Comparison of ENCODE assay signal across 20 cellular contexts in genomic region chr20:22577515-22578220, GRCh38. TPM values are rescaled to one million over a fixed set of nuclear protein-coding genes. Genes with fewer than 3 reads are reported as not detected.
DNase-seq lines count a peak whose midpoint lies in the region; ATAC-seq and TF ChIP-seq lines count a peak whose summit lies in the region.
"Had no signal": no experiment of that assay in that cellular context is flagged by ENCODE, and none has a peak within 500 bp of the region (broad histone marks: within the 10 kb centered on the region; RNA-seq: fewer than 3 reads in every experiment).

No MANE protein-coding gene starts in this region.

- no peak overlapping the region for H4K91ac ChIP-seq in H9 (ENCODE audit: insufficient read length, low read depth, low read length)

- intact Hi-C loops in left cardiac atrium (cut with DNase I) = no loop called here

- peaks cover 0 to 3% (median 3%) of the 10 kb centered on the region in 3 experiments; a peak in 3 of 7 replicates for H3K36me3 Mint-ChIP-seq in H9 (ENCODE audit: insufficient read depth in 1 of 3, low read depth in 3 of 3)

- no peak overlapping the region for H3K27ac ChIP-seq in H9 (ENCODE audit: insufficient read length, low read depth, low read length)
- H3K27ac ChIP-seq: dorsolateral prefrontal cortex, right atrium auricular region had no signal

- peak overlapping the region; percentile 4 for H3K4me2 ChIP-seq in H9 (ENCODE audit: insufficient read depth, insufficient read length, low read length)

- H3K4me1 ChIP-seq in H9 (ENCODE audit: insufficient read depth, low read length) (no peaks in the 10 kb centered on the region; the same call in 1 of the 2 replicates), endocrine pancreas (ENCODE audit: control insufficient read depth, insufficient read depth, low read length) (peaks cover 16% of the 10 kb centered on the region)

- no peak overlapping the region for H3K4ac ChIP-seq in H9 (ENCODE audit: low read depth, low read length)

- peaks cover 95% of the 10 kb centered on the region for H3K27me3 ChIP-seq in H9 (ENCODE audit: insufficient read depth, low read length)
- H3K27me3 ChIP-seq in endocrine pancreas (ENCODE audit: control insufficient read depth, insufficient read depth, low read length) = no peaks in the 10 kb centered on the region

- H3K18ac ChIP-seq in H9 (ENCODE audit: insufficient read length, low read depth, low read length) = no peak overlapping the region

- peak overlapping the region in 1 of 2 experiments; percentile 79; a peak in 3 of 5 replicates for H3K4me3 Mint-ChIP-seq in H9

- no peak overlapping the region for H3K27ac Mint-ChIP-seq in H9

- H2BK20ac ChIP-seq in H9 (ENCODE audit: low read depth, low read length, poor library complexity, severe bottlenecking) = no peak overlapping the region

- no peaks in the 10 kb centered on the region for H3K79me1 ChIP-seq in H9 (ENCODE audit: insufficient read depth, low read depth, low read length, poor library complexity, severe bottlenecking)

- H3K23ac ChIP-seq in H9 (ENCODE audit: insufficient read length, low read depth, low read length) = no peak overlapping the region

- WGBS in H9 (ENCODE audit: extremely low coverage, insufficient read length, low lambda C conversion rate) = no CpG with 5 or more reads among the region's 44 CpGs

- H3K36me3 ChIP-seq in endocrine pancreas (ENCODE audit: control insufficient read depth, insufficient read depth, low read length) = peaks cover 4% of the 10 kb centered on the region
- H3K36me3 ChIP-seq: right atrium auricular region had no signal

- H2AK5ac ChIP-seq in H9 (ENCODE audit: insufficient read length, low read length) = no peak overlapping the region

- no peak overlapping the region for H4K5ac ChIP-seq in H9 (ENCODE audit: insufficient read length, low read depth, low read length)

- H3K56ac ChIP-seq in H9 (ENCODE audit: insufficient read length, low read depth, low read length) = no peak overlapping the region

- H3K14ac ChIP-seq in H9 (ENCODE audit: insufficient read depth, low read length) = no peak overlapping the region

- H4K20me1 ChIP-seq in H9 (ENCODE audit: control insufficient read depth, insufficient read depth, insufficient read length) = no peaks in the 10 kb centered on the region

- TF ChIP-seq CTCF in H9 (conservative IDR thresholded peaks at IDR 0.05) = no peak

- H4K8ac ChIP-seq in H9 (replicated peaks; ENCODE audit: insufficient read length, low read depth, low read length) = no peak overlapping the region

- H3K9me3 ChIP-seq in H9 (ENCODE audit: control insufficient read depth, low read depth, low read length) (no peaks in the 10 kb centered on the region), endocrine pancreas (ENCODE audit: control insufficient read depth, low read length) (no peaks in the 10 kb centered on the region)
- H3K9me3 ChIP-seq: right atrium auricular region had no signal

- peaks cover 100% of the 10 kb centered on the region for H3K27me3 Mint-ChIP-seq in H9 (ENCODE audit: low read depth)

- no peaks in the 10 kb centered on the region for H3K23me2 ChIP-seq in H9 (ENCODE audit: insufficient read length, low read depth, low read length, poor library complexity, severe bottlenecking)

- H3K4me3 ChIP-seq in endocrine pancreas (ENCODE audit: control insufficient read depth, insufficient read depth, low read length) = peak overlapping the region; percentile 78
- H3K4me3 ChIP-seq: right atrium auricular region had no signal

- no peaks in the 10 kb centered on the region for H3K79me2 ChIP-seq in H9 (ENCODE audit: insufficient read depth, low read length)

- no peak overlapping the region for H3T11ph ChIP-seq in H9 (ENCODE audit: low read length)

- no peak overlapping the region for H2BK15ac ChIP-seq in H9 (ENCODE audit: low read depth, low read length)

- H2AFZ ChIP-seq in H9 (ENCODE audit: low read length) = no peak overlapping the region

- DNase-seq in COLO668 (lab: John Stamatoyannopoulos, UW; ENCODE audit: unreplicated experiment) = peak; percentile 85
- DNase-seq in H9 = peak; percentile 77
- DNase-seq in mucosa of gallbladder (ENCODE audit: low spot score) = peak; percentile 59
- no peak for DNase-seq in left cardiac atrium
- DNase-seq: activated CD4-positive, alpha-beta T cell treated with anti-CD3 and anti-CD28 coated beads, Interleukin-2, amount 50 U/mL, for 1 hour; AML-193; DND-41; dorsolateral prefrontal cortex; NCI-H1436; NCI-H524 treated with DMSO at 0.1 percent for 48 hours; RPMI8226; stimulated activated CD4-positive, alpha-beta T cell treated with anti-CD3 and anti-CD28 coated beads, Interleukin-2, amount 100 ng/mL, for 48 hours had no signal

- H3K4me1 Mint-ChIP-seq in H9 = peaks cover 35 to 60% of the 10 kb centered on the region in 2 experiments

- H2BK5ac ChIP-seq in H9 (ENCODE audit: insufficient read length, low read length) = no peak overlapping the region

- ATAC-seq in GM21529 (IDR thresholded peaks at IDR 0.05; ENCODE audit: unreplicated experiment) = no peak
- ATAC-seq in HG02759 (IDR thresholded peaks at IDR 0.05; ENCODE audit: unreplicated experiment) = no peak
- ATAC-seq in left cardiac atrium = no peak
- no peak for ATAC-seq in HG03196 (IDR thresholded peaks at IDR 0.05; ENCODE audit: unreplicated experiment)

- peaks cover 0 to 33% of the 10 kb centered on the region in 2 experiments; a peak in 2 of 5 replicates for H3K9me3 Mint-ChIP-seq in H9

- no peak overlapping the region for H2BK12ac ChIP-seq in H9 (ENCODE audit: insufficient read length, low read depth, low read length)

- H2BK120ac ChIP-seq in H9 (ENCODE audit: low read depth, low read length, poor library complexity, severe bottlenecking) = no peak overlapping the region

- H3K9ac ChIP-seq in H9 (ENCODE audit: extremely low read depth, insufficient read length, low read length) = no peak overlapping the region
- H3K9ac ChIP-seq in endocrine pancreas (ENCODE audit: control insufficient read depth, insufficient read depth, low read length) = peak overlapping the region; percentile 79

RNA-seq across cellular contexts. Expression of gene FOXA2, which starts 6.7 kb away (rescaled TPM):
- total RNA-seq in H9 (2021) (0.11 TPM in 1 of 2 replicates, not detected in the other), mucosa of gallbladder (35.6 TPM), left cardiac atrium (not detected)
- total RNA-seq: dorsolateral prefrontal cortex; mononuclear cell; right atrium auricular region; T-helper 1 cell treated with Interleukin-12 subunit alpha and Interleukin-12 subunit beta and Interleukin-4 antibody, amounts not matched to agents 30 ng/mL and 1 ng/mL, for 36 hours; ureter had no signal

Comparison
In these comparisons a context has a peak if more than half of its experiments do, and no peak if none do; other contexts are left out.
1. RNA of gene FOXA2, which starts 6.7 kb away (total RNA-seq): 35.6 TPM in mucosa of gallbladder (single experiment); 0.11 TPM in H9 and not detected in left cardiac atrium; every median in the first group is over 10 times any median in the second.